In the genomic region with DNA sequence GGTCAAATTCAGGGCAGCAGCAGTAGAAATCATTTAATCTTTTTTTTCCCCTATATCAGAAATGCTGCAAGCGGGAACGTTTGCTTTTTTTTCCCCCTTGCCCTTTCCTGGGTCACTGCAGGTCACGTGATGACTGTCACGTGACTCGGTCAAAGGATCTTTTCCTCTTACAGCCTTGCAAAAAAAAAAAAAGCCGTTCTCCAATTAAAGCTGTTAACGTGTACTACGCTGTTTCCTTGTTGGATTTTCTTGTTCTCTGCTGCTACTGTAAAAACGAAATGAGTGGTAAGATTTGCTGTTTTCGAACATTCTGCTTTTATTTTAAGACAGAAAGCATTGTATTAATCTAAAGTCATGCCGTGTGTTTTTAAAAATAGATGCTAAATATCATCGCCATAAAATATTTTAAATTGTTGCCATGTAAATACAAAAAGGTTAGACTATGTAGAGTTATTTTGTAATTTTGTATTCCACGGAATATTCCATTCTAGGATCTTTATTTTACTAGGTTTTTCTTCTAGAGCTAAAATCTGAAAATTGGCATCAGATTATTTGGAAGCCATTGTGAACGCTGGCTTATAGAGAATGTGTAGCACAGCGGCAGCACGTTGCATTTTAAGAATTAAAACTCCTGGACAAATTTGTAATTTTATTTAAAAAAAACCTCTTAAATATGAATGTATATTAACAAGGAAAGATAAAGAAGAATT, we compare ENCODE assay signal across 8 cellular contexts.
DNase-seq lines count a peak whose midpoint lies in the region; ATAC-seq and TF ChIP-seq lines count a peak whose summit lies in the region.

No MANE protein-coding gene starts in this region.

- H3K79me2 ChIP-seq in Loucy (ENCODE audit: insufficient read depth, low read length), result peaks cover 49% of the 10 kb centered on the region

- DNase-seq in AG09309 (ENCODE audit: low read depth) (peak; percentile 55), SK-MEL-5 (ENCODE audit: low read depth, low spot score) (peak; percentile 94), glomerular visceral epithelial cell (ENCODE audit: extremely low spot score) (peak; percentile 85), occipital lobe (lab: John Stamatoyannopoulos, UW) (peak; percentile 59), superior temporal gyrus (ENCODE audit: extremely low spot score) (peak; percentile 96)
- peak; percentile 71 for DNase-seq in activated naive CD4-positive, alpha-beta T cell treated with anti-CD3 and anti-CD28 coated beads, Interleukin-2, amount 50 U/mL, for 16 hours

- H2AFZ ChIP-seq in Loucy (ENCODE audit: low read length), result peak overlapping the region; percentile 85

- in situ Hi-C loops in SK-MEL-5 (cut with HindIII; ENCODE audit: low pct_unique_long_range_greater_than_20kb, low sequenced_read_pairs), result no loop called here

- H4K20me1 ChIP-seq in Loucy (ENCODE audit: insufficient read depth, low read length, poor library complexity, severe bottlenecking), result no peaks in the 10 kb centered on the region

- no peaks in the 10 kb centered on the region for H3K27me3 ChIP-seq in Loucy (ENCODE audit: insufficient read depth, low read length, poor library complexity, severe bottlenecking)

- ATAC-seq in GM19351 (IDR thresholded peaks at IDR 0.05; ENCODE audit: unreplicated experiment), result peak; percentile 74

- H3K4me3 ChIP-seq in AG09309 (ENCODE audit: control insufficient read depth, low read depth, low read length) (peak overlapping the region; percentile 45), Loucy (ENCODE audit: low read length, poor library complexity, severe bottlenecking) (peak overlapping the region; percentile 93)

- peak overlapping the region; percentile 74 for H3K9ac ChIP-seq in Loucy (ENCODE audit: low read depth, low read length, poor library complexity, severe bottlenecking)

- peaks cover 35% of the 10 kb centered on the region for H3K4me1 ChIP-seq in Loucy (ENCODE audit: insufficient read depth, low read length, poor library complexity, severe bottlenecking)

- H3K9me2 ChIP-seq in Loucy (replicated peaks; ENCODE audit: low read depth, low read length), result no peaks in the 10 kb centered on the region

- H3K9me3 ChIP-seq in Loucy (ENCODE audit: insufficient read depth, low read depth, low read length), result no peaks in the 10 kb centered on the region

- peak overlapping the region; percentile 82 for H3K4me2 ChIP-seq in Loucy (ENCODE audit: low read depth, low read length, poor library complexity, severe bottlenecking)

- TF ChIP-seq CTCF in AG09309 (IDR thresholded peaks at IDR 0.05; ENCODE audit: control insufficient read depth, insufficient read depth, low read depth, low read length, missing control alignments), result no peak
- no peak for TF ChIP-seq CTCF in Loucy (conservative IDR thresholded peaks at IDR 0.05; ENCODE audit: low read length)

- H3K36me3 ChIP-seq in Loucy (ENCODE audit: insufficient read depth, low read length), result peaks cover 2% of the 10 kb centered on the region; the same call in 1 of the 2 replicates

- no peaks in the 10 kb centered on the region for H3F3A ChIP-seq in Loucy (ENCODE audit: low read depth)

Comparison
In these comparisons a context has a peak if more than half of its experiments do, and no peak if none do; other contexts are left out.
1. Peak in every context shown above with its lines: DNase-seq, ATAC-seq and H3K4me3 ChIP-seq.